9 cellular contexts compared by ENCODE assay signal in the genomic region with DNA sequence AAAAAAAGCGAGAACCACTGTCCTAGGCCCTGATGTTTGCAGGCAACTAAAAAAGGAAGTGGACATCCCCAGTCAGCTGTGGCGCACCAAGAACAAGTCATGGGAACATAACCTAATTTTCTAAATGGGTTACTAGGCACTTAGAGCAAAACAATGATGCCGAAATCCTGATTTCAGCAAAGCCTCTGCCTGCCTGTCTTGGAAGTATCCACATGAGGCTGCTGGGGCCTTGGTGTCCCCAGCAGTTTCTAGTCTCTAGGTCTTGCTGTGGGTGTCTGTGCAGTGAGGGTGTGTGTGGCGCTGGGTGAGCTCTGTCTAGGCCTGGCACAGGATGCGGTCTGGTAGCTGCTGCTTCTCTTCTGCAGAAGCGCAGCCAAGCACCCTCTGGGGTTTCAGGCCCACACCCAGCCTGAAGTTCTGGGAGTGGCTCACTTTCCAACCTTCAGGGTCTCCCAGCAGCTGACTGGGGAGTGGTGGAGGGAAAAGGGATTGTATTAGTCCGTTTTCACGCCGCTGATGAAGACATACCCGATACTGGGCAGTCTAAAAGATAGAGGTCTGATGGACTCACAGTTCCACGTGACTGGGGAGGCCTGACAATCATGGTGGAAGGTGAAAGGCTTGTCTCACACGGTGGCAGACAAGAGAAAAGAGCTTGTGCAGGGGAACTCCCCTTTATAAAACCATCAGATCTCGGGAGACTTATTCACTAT. TPM values are rescaled to one million over a fixed set of nuclear protein-coding genes. Genes with fewer than 3 reads are reported as not detected.
A peak's percentile ranks its signal among the peaks of the same experiment; 100 is the strongest.
DNase-seq lines count a peak whose midpoint lies in the region; ATAC-seq, FAIRE-seq and TF ChIP-seq lines count a peak whose summit lies in the region.
"Had no signal": no experiment of that assay in that cellular context is flagged by ENCODE, and none has a peak within 500 bp of the region (broad histone marks: within the 10 kb centered on the region; RNA-seq: fewer than 3 reads in every experiment).

No MANE protein-coding gene starts in this region.

- TF ChIP-seq POLR2A in right lobe of liver (IDR thresholded peaks at IDR 0.05) (no peak), HepG2 (IDR thresholded peaks at IDR 0.05; ENCODE audit: insufficient read depth in 1 of 2, low read depth in 2 of 2, low read length in 2 of 2) (no peak)

- H3K27me3 ChIP-seq in right lobe of liver, result no peaks in the 10 kb centered on the region
- no peaks in the 10 kb centered on the region for H3K27me3 ChIP-seq in HepG2 (ENCODE audit: control insufficient read depth in 1 of 2, insufficient read depth in 2 of 2, low read length in 2 of 2)
- H3K27me3 ChIP-seq: hepatocyte had no signal

- TF ChIP-seq CTCF in right lobe of liver (IDR thresholded peaks at IDR 0.05) (no peak), HepG2 (CRISPR knock-in tag; IDR thresholded peaks at IDR 0.05) (no peak), neural crest cell (conservative IDR thresholded peaks at IDR 0.05) (no peak)

- no peak overlapping the region for H3K4me2 ChIP-seq in HepG2 (ENCODE audit: low read depth, low read length)
- H3K4me2 ChIP-seq: hepatocyte had no signal

- H3K9me3 ChIP-seq in right lobe of liver (no peaks in the 10 kb centered on the region), HepG2 (ENCODE audit: low read length) (no peaks in the 10 kb centered on the region)

- POLR2A ChIA-PET in HepG2 (lab: Yijun Ruan, JAX), result interaction anchor here (1.3 kb wide), 1 partner anchor 16 kb away, joined by 3 read pairs; no protein-coding TSS in a partner anchor

- no peak overlapping the region for H2AFZ ChIP-seq in HepG2 (ENCODE audit: low read length)
- H2AFZ ChIP-seq: hepatocyte had no signal

- H3K4me1 ChIP-seq in right lobe of liver (no peaks in the 10 kb centered on the region), HepG2 (ENCODE audit: insufficient read depth, low read length) (no peaks in the 10 kb centered on the region)

- WGBS in right lobe of liver (ENCODE audit: insufficient coverage, low coverage, low lambda C conversion rate, missing lambda C conversion rate), result 75% methylated on average over 5 of the region's 13 CpGs
- WGBS in HepG2 (ENCODE audit: low lambda C conversion rate), result 89% methylated on average over 13 of the region's 13 CpGs

- H3K27ac ChIP-seq in right lobe of liver (no peak overlapping the region), HepG2 (ENCODE audit: extremely low read length, insufficient read depth, low read length) (no peak overlapping the region)
- H3K27ac ChIP-seq: hepatocyte had no signal

- H3K27ac Mint-ChIP-seq in neural crest cell (ENCODE audit: unreplicated experiment), result no peak overlapping the region

- H3K4me3 ChIP-seq in right lobe of liver, result no peak overlapping the region
- no peak overlapping the region for H3K4me3 ChIP-seq in HepG2 (replicated peaks in 1 of 3; ENCODE audit: insufficient read depth in 1 of 3, low read depth in 2 of 3, low read length in 3 of 3)
- H3K4me3 ChIP-seq: hepatocyte had no signal

- ATAC-seq in right lobe of liver (peak; percentile 47 to 63 (median 52)), HepG2 (no peak), HG03135 (IDR thresholded peaks at IDR 0.05; ENCODE audit: unreplicated experiment) (no peak)

- H3K4me1 Mint-ChIP-seq in neural crest cell, result peaks cover 10% of the 10 kb centered on the region

- FAIRE-seq in HepG2 (lab: Jason Lieb, UNC), result no peak

- no peaks in the 10 kb centered on the region for H4K20me1 ChIP-seq in HepG2 (ENCODE audit: insufficient read depth, low read length)

- CTCF ChIA-PET in HepG2 (lab: Yijun Ruan, JAX; ENCODE audit: low intra/inter-chr PET ratio, low total read pairs), result no interaction called here

- peak overlapping the region; percentile 54 for H3K4me3 Mint-ChIP-seq in neural crest cell

- H3K9ac ChIP-seq in HepG2 (ENCODE audit: insufficient read depth, low read depth, low read length), result no peak overlapping the region

- intact Hi-C loops in right lobe of liver (cut with DNase I), result no loop called here
- intact Hi-C loops in HepG2 (cut with micrococcal nuclease; ENCODE audit: unreplicated experiment), result no loop called here

- no peaks in the 10 kb centered on the region for H3K9me3 Mint-ChIP-seq in neural crest cell

- H3K36me3 ChIP-seq in right lobe of liver, result no peaks in the 10 kb centered on the region
- no peaks in the 10 kb centered on the region; a peak in 1 of 5 replicates for H3K36me3 ChIP-seq in HepG2 (replicated peaks in 1 of 2; ENCODE audit: control insufficient read depth in 1 of 2, insufficient read depth in 2 of 2, low read length in 2 of 2)

- H3K36me3 Mint-ChIP-seq in neural crest cell (ENCODE audit: low read depth), result peaks cover 9% of the 10 kb centered on the region

- in situ Hi-C loops in HepG2 (cut with HindIII; ENCODE audit: extremely low pct_ligation_motif_present, low pct_unique_long_range_greater_than_20kb), result loop anchor here (25.0 kb wide), 1 partner anchor 817 kb away; no protein-coding TSS in a partner anchor

- TF ChIP-seq EP300 in HepG2 (IDR thresholded peaks at IDR 0.05; ENCODE audit: low read depth in 2 of 2, low read length in 2 of 2) (no peak), HepG2 (CRISPR knock-in tag; IDR thresholded peaks at IDR 0.05; ENCODE audit: borderline replicate concordance) (no peak)

- DNase-seq in right lobe of liver (no peak), HepG2 (ENCODE audit: low spot score) (no peak), neural crest cell (ENCODE audit: low read depth, low spot score) (no peak), RKO (ENCODE audit: low spot score) (no peak), NCI-H1105 treated with DMSO at 0.1 percent for 48 hours (lab: John Stamatoyannopoulos, UW) (no peak), cerebellum (ENCODE audit: low spot score) (no peak)
- peak; percentile 48 to 58 for DNase-seq in activated T-cell treated with anti-CD3 and anti-CD28 coated beads, Interleukin-2, amount 50 U/mL, for 48 hours

- no peaks in the 10 kb centered on the region for H3K27me3 Mint-ChIP-seq in neural crest cell (ENCODE audit: low read depth)

- BruUV-seq in HepG2 (replicated peaks; lab: Mats Ljungman, UMichigan), result no TSS peak

- no peaks in the 10 kb centered on the region for H3K79me2 ChIP-seq in HepG2 (ENCODE audit: insufficient read depth, low read length)
- H3K79me2 ChIP-seq: hepatocyte had no signal

- no peak for TF ChIP-seq RAD21 in HepG2 (CRISPR knock-in tag; IDR thresholded peaks at IDR 0.05)

TF ChIP-seq in HepG2, 621 proteins besides CTCF, POLR2A, EP300 and RAD21 (continues in another document):
- TF ChIP-seq MIER3 (CRISPR knock-in tag; IDR thresholded peaks at IDR 0.05; ENCODE audit: borderline replicate concordance), result no peak
- TF ChIP-seq, protein P1, sequence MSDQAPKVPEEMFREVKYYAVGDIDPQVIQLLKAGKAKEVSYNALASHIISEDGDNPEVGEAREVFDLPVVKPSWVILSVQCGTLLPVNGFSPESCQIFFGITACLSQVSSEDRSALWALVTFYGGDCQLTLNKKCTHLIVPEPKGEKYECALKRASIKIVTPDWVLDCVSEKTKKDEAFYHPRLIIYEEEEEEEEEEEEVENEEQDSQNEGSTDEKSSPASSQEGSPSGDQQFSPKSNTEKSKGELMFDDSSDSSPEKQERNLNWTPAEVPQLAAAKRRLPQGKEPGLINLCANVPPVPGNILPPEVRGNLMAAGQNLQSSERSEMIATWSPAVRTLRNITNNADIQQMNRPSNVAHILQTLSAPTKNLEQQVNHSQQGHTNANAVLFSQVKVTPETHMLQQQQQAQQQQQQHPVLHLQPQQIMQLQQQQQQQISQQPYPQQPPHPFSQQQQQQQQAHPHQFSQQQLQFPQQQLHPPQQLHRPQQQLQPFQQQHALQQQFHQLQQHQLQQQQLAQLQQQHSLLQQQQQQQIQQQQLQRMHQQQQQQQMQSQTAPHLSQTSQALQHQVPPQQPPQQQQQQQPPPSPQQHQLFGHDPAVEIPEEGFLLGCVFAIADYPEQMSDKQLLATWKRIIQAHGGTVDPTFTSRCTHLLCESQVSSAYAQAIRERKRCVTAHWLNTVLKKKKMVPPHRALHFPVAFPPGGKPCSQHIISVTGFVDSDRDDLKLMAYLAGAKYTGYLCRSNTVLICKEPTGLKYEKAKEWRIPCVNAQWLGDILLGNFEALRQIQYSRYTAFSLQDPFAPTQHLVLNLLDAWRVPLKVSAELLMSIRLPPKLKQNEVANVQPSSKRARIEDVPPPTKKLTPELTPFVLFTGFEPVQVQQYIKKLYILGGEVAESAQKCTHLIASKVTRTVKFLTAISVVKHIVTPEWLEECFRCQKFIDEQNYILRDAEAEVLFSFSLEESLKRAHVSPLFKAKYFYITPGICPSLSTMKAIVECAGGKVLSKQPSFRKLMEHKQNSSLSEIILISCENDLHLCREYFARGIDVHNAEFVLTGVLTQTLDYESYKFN (CRISPR knock-in tag; conservative IDR thresholded peaks at IDR 0.05), result no peak
- no peak for TF ChIP-seq NCOA1 (CRISPR knock-in tag; IDR thresholded peaks at IDR 0.05)
- TF ChIP-seq ZNF253 (CRISPR knock-in tag; IDR thresholded peaks at IDR 0.05; ENCODE audit: borderline replicate concordance), result no peak
- no peak for TF ChIP-seq MYNN (CRISPR knock-in tag; IDR thresholded peaks at IDR 0.05; ENCODE audit: low read depth)
- TF ChIP-seq MEF2D (CRISPR knock-in tag; IDR thresholded peaks at IDR 0.05), result no peak

RNA-seq across cellular contexts. Expression of a gene that starts 21.1 kb away (rescaled TPM):
- total RNA-seq in right lobe of liver, result not detected
- not detected in 2 replicates for total RNA-seq in HepG2 (2016; rRNA removed; fragmentation: Illumina TruSeq; extraction: Trizol)
- total RNA-seq in HepG2 (2016; cell fraction: cytosol; rRNA removed; fragmentation: Illumina TruSeq; extraction: Trizol; ENCODE audit: low read depth), result not detected in 2 replicates
- total RNA-seq in HepG2 (2016; cell fraction: insoluble cytoplasmic fraction; rRNA removed; fragmentation: Illumina TruSeq; extraction: Trizol), result not detected in 2 replicates
- total RNA-seq in HepG2 (2016; cell fraction: membrane; rRNA removed; fragmentation: Illumina TruSeq; extraction: Trizol), result not detected in 2 replicates
- total RNA-seq in HepG2 (2016; cell fraction: nucleus; rRNA removed; fragmentation: Illumina TruSeq; extraction: Trizol), result not detected in 2 replicates
- polyA plus RNA-seq in HepG2 (2011; rRNA removed), result 0.37 TPM in 1 of 2 replicates, not detected in the other
- not detected in 2 replicates for polyA plus RNA-seq in HepG2 (2011; cell fraction: cytosol; rRNA removed)
- polyA plus RNA-seq in HepG2 (2011; cell fraction: nucleus; rRNA removed), result not detected in 2 replicates
- not detected in 2 replicates for polyA plus RNA-seq in HepG2 (2012)
- polyA plus RNA-seq in HepG2 (2016; cell fraction: cytosol; fragmentation: Illumina TruSeq; extraction: Trizol; ENCODE audit: low read depth), result not detected in 2 replicates
- polyA plus RNA-seq in HepG2 (2016; cell fraction: insoluble cytoplasmic fraction; fragmentation: Illumina TruSeq; extraction: Trizol; ENCODE audit: low read depth), result not detected in 2 replicates
- polyA plus RNA-seq in HepG2 (2016; cell fraction: membrane; fragmentation: Illumina TruSeq; extraction: Trizol; ENCODE audit: low read depth), result not detected in 2 replicates
- polyA plus RNA-seq in HepG2 (2016; cell fraction: nucleus; fragmentation: Illumina TruSeq; extraction: Trizol; ENCODE audit: insufficient read depth, low read depth), result not detected in 2 replicates
- 0.78 TPM in 1 of 2 replicates, not detected in the other for polyA minus RNA-seq in HepG2 (2011; rRNA and poly(A)+ RNA removed; ENCODE audit: low replicate concordance)
- not detected in 2 replicates for polyA minus RNA-seq in HepG2 (2011; cell fraction: cytosol; rRNA and poly(A)+ RNA removed)
- polyA minus RNA-seq in HepG2 (2011; cell fraction: nucleus; rRNA and poly(A)+ RNA removed), result not detected in 2 replicates
- total RNA-seq in neural crest cell, result not detected in 2 replicates
- 4.1 TPM for total RNA-seq in cerebellum
- total RNA-seq: hepatocyte had no signal
- polyA plus RNA-seq: hepatocyte had no signal

Comparison
In these comparisons a context has a peak if more than half of its experiments do, and no peak if none do; other contexts are left out.
1. ATAC-seq: peak in right lobe of liver (4 of 4); none in HepG2 (single experiment) and HG03135 (single experiment).
2. DNase-seq: peak in activated T-cell treated with anti-CD3 and anti-CD28 coated beads, Interleukin-2, amount 50 U/mL, for 48 hours (2 of 2); none in right lobe of liver (0 of 3), HepG2 (single experiment), neural crest cell (single experiment), RKO (single experiment), NCI-H1105 treated with DMSO at 0.1 percent for 48 hours (single experiment) and cerebellum (single experiment).